30 cellular contexts compared by ENCODE assay signal in genomic region chr1:64493864-64494263, GRCh38. TPM values are rescaled to one million over a fixed set of nuclear protein-coding genes. Genes with fewer than 3 reads are reported as not detected.
DNase-seq lines count a peak whose midpoint lies in the region; ATAC-seq and TF ChIP-seq lines count a peak whose summit lies in the region.
"Had no signal": no experiment of that assay in that cellular context is flagged by ENCODE, and none has a peak within 500 bp of the region (broad histone marks: within the 10 kb centered on the region; RNA-seq: fewer than 3 reads in every experiment).

No MANE protein-coding gene starts in this region.

- H3K56ac ChIP-seq in H9 (ENCODE audit: insufficient read length, low read depth, low read length) = no peak overlapping the region

- WGBS in H9 (ENCODE audit: extremely low coverage, insufficient read length, low lambda C conversion rate) = no CpG with 5 or more reads among the region's 6 CpGs
- no CpG with 5 or more reads among the region's 6 CpGs for WGBS in neuronal stem cell (ENCODE audit: extremely low coverage in 2 of 2, insufficient read length in 2 of 2, insufficient replicate concordance in 1 of 2), 2 donors

- H2BK12ac ChIP-seq in H9 (ENCODE audit: insufficient read length, low read depth, low read length) = no peak overlapping the region
- H2BK12ac ChIP-seq in neuronal stem cell (ENCODE audit: low read length) = no peak overlapping the region

- H3K23ac ChIP-seq in H9 (ENCODE audit: insufficient read length, low read depth, low read length) = no peak overlapping the region
- no peak overlapping the region for H3K23ac ChIP-seq in neuronal stem cell (ENCODE audit: low read depth, low read length, poor library complexity)

- no peak overlapping the region for H4K5ac ChIP-seq in H9 (ENCODE audit: insufficient read length, low read depth, low read length)

- H3K27me3 Mint-ChIP-seq in H9 (ENCODE audit: low read depth) = no peaks in the 10 kb centered on the region
- H3K27me3 Mint-ChIP-seq in brain = peaks cover 5% of the 10 kb centered on the region

- H3K18ac ChIP-seq in H9 (ENCODE audit: insufficient read length, low read depth, low read length) (no peak overlapping the region), neuronal stem cell (ENCODE audit: low read length) (no peak overlapping the region)

- H2BK15ac ChIP-seq in H9 (ENCODE audit: low read depth, low read length) = no peak overlapping the region
- no peak overlapping the region for H2BK15ac ChIP-seq in neuronal stem cell (ENCODE audit: low read length)

- DNase-seq in H9 (peak; percentile 94), iPS-NIHi7 (ENCODE audit: extremely low spot score) (peak; percentile 57), neuronal stem cell (ENCODE audit: low spot score) (peak; percentile 84), NCI-H2196 treated with DMSO at 0.1 percent for 48 hours (lab: John Stamatoyannopoulos, UW; ENCODE audit: unreplicated experiment) (no peak), COLO668 (lab: John Stamatoyannopoulos, UW; ENCODE audit: unreplicated experiment) (no peak)
- DNase-seq: ACHN; activated CD4-positive, alpha-beta T cell treated with anti-CD3 and anti-CD28 coated beads, Interleukin-2, amount 10 ng/mL, durations not matched to agents 24 days and 14 days; activated naive CD8-positive, alpha-beta T cell treated with anti-CD3 and anti-CD28 coated beads, Interleukin-2, amount 50 U/mL, for 24 hours; activated T-cell treated with anti-CD3 and anti-CD28 coated beads, Interleukin-2, amount 50 U/mL, for 48 hours; body of pancreas; DMS79; effector CD8-positive, alpha-beta T cell; glutamatergic neuron; naive B cell; NCI-H1048; NCI-H1694; NCI-H2171; NCI-H526; ovary; SHP77; spleen; stimulated activated CD4-positive, alpha-beta T cell treated with anti-CD3 and anti-CD28 coated beads, Interleukin-2, amount 100 ng/mL, for 48 hours; transverse colon had no signal

- no peak overlapping the region for H2BK120ac ChIP-seq in H9 (ENCODE audit: low read depth, low read length, poor library complexity, severe bottlenecking)
- no peak overlapping the region for H2BK120ac ChIP-seq in neuronal stem cell (ENCODE audit: low read depth, low read length)

- H4K20me1 ChIP-seq in H9 (ENCODE audit: control insufficient read depth, insufficient read depth, insufficient read length) = no peaks in the 10 kb centered on the region

- H3K36me3 ChIP-seq in neuronal stem cell (replicated peaks in 1 of 2; ENCODE audit: control insufficient read depth in 2 of 2, insufficient read depth in 2 of 2, low read length in 2 of 2) = peaks cover 0 to 5% of the 10 kb centered on the region in 2 donors
- H3K36me3 ChIP-seq: ovary, spleen, transverse colon had no signal

- H3K27ac Mint-ChIP-seq in H9 = peak overlapping the region; percentile 96 to 99 (median 99)
- H3K27ac Mint-ChIP-seq in brain = peak overlapping the region in 4 of 5 experiments; percentile 49 to 92 (median 86)
- H3K27ac Mint-ChIP-seq: activated CD4-positive, alpha-beta T cell treated with anti-CD3 and anti-CD28 coated beads, Interleukin-2, amount 10 ng/mL, durations not matched to agents 24 days and 14 days; activated naive CD8-positive, alpha-beta T cell treated with anti-CD3 and anti-CD28 coated beads, Interleukin-2, amount 50 U/mL, for 24 hours; IgD-negative memory B cell; naive B cell had no signal

- H2AK5ac ChIP-seq in H9 (ENCODE audit: insufficient read length, low read length) (no peak overlapping the region), neuronal stem cell (ENCODE audit: low read depth, low read length) (no peak overlapping the region)

- H3K27ac ChIP-seq in H9 (ENCODE audit: insufficient read length, low read depth, low read length) (peak overlapping the region; percentile 78), neuronal stem cell (replicated peaks; ENCODE audit: low read length) (peak overlapping the region; percentile 78)
- H3K27ac ChIP-seq: body of pancreas, ovary, spleen, transverse colon, VCaP had no signal

- TF ChIP-seq CTCF in H9 (conservative IDR thresholded peaks at IDR 0.05) = no peak
- TF ChIP-seq CTCF in brain (conservative IDR thresholded peaks at IDR 0.05) = no peak

- H3K4me1 ChIP-seq in H9 (ENCODE audit: insufficient read depth, low read length) (peaks cover 35% of the 10 kb centered on the region), neuronal stem cell (ENCODE audit: control insufficient read depth in 2 of 2, insufficient read depth in 1 of 2, low read depth in 1 of 2, low read length in 2 of 2) (peaks cover 14 to 36% of the 10 kb centered on the region in 2 donors)

- H3K9me3 Mint-ChIP-seq in H9 (no peaks in the 10 kb centered on the region; a peak in 1 of 5 replicates), brain (peaks cover 0 to 3% (median 0%) of the 10 kb centered on the region in 5 experiments)
- H3K9me3 Mint-ChIP-seq: activated CD4-positive, alpha-beta T cell treated with anti-CD3 and anti-CD28 coated beads, Interleukin-2, amount 10 ng/mL, durations not matched to agents 24 days and 14 days; activated naive CD8-positive, alpha-beta T cell treated with anti-CD3 and anti-CD28 coated beads, Interleukin-2, amount 50 U/mL, for 24 hours; naive B cell had no signal

- peak overlapping the region; percentile 4 for H3K4me2 ChIP-seq in H9 (ENCODE audit: insufficient read depth, insufficient read length, low read length)
- H3K4me2 ChIP-seq in neuronal stem cell (ENCODE audit: insufficient read depth, low read length, poor library complexity, severe bottlenecking) = peak overlapping the region; percentile 38

- ATAC-seq in HG03342 (IDR thresholded peaks at IDR 0.05; ENCODE audit: unreplicated experiment) = no peak
- no peak for ATAC-seq in HG02884 (IDR thresholded peaks at IDR 0.05; ENCODE audit: unreplicated experiment)
- ATAC-seq: body of pancreas, left lobe of liver, Panc1 had no signal

- no peaks in the 10 kb centered on the region for H3K9me3 ChIP-seq in H9 (ENCODE audit: control insufficient read depth, low read depth, low read length)
- peaks cover 0 to 4% of the 10 kb centered on the region in 2 donors for H3K9me3 ChIP-seq in neuronal stem cell (replicated peaks in 1 of 2; ENCODE audit: control insufficient read depth in 2 of 2, insufficient read depth in 1 of 2, low read depth in 1 of 2, low read length in 2 of 2)
- H3K9me3 ChIP-seq: body of pancreas, ovary, spleen, transverse colon had no signal

- no peak overlapping the region for H2AFZ ChIP-seq in H9 (ENCODE audit: low read length)
- H2AFZ ChIP-seq in neuronal stem cell (ENCODE audit: low read length) = peak overlapping the region; percentile 37

- H3K23me2 ChIP-seq in H9 (ENCODE audit: insufficient read length, low read depth, low read length, poor library complexity, severe bottlenecking) = peaks cover 3% of the 10 kb centered on the region

- H3K27me3 ChIP-seq in H9 (ENCODE audit: insufficient read depth, low read length) = no peaks in the 10 kb centered on the region; the same call in 1 of the 2 replicates
- no peaks in the 10 kb centered on the region for H3K27me3 ChIP-seq in neuronal stem cell (ENCODE audit: control insufficient read depth in 3 of 3, insufficient read depth in 3 of 3, low read depth in 1 of 3, low read length in 3 of 3)
- H3K27me3 ChIP-seq: body of pancreas, ovary, spleen, transverse colon had no signal

- no peak overlapping the region for H3T11ph ChIP-seq in H9 (ENCODE audit: low read length)

- H3K79me2 ChIP-seq in H9 (ENCODE audit: insufficient read depth, low read length) = peaks cover 4% of the 10 kb centered on the region; the same call in 1 of the 2 replicates

- H3K4me1 Mint-ChIP-seq in H9 (peaks cover 84 to 87% of the 10 kb centered on the region in 2 experiments), brain (peaks cover 92% of the 10 kb centered on the region)
- H3K4me1 Mint-ChIP-seq: activated CD4-positive, alpha-beta T cell treated with anti-CD3 and anti-CD28 coated beads, Interleukin-2, amount 10 ng/mL, durations not matched to agents 24 days and 14 days; IgD-negative memory B cell; naive B cell had no signal

- H3K4me3 Mint-ChIP-seq in H9 (peak overlapping the region; percentile 42 to 69), brain (peak overlapping the region; percentile 18 to 67 (median 64))
- H3K4me3 Mint-ChIP-seq: activated CD4-positive, alpha-beta T cell treated with anti-CD3 and anti-CD28 coated beads, Interleukin-2, amount 10 ng/mL, durations not matched to agents 24 days and 14 days; activated naive CD8-positive, alpha-beta T cell treated with anti-CD3 and anti-CD28 coated beads, Interleukin-2, amount 50 U/mL, for 24 hours; IgD-negative memory B cell; naive B cell had no signal

- no peak overlapping the region for H2BK5ac ChIP-seq in H9 (ENCODE audit: insufficient read length, low read length)
- no peak overlapping the region for H2BK5ac ChIP-seq in neuronal stem cell (ENCODE audit: low read length)

- no peak overlapping the region for H3K4me3 ChIP-seq in neuronal stem cell (ENCODE audit: low read length in 2 of 2)
- H3K4me3 ChIP-seq: body of pancreas, ovary, spleen, transverse colon had no signal

- H4K8ac ChIP-seq in H9 (replicated peaks; ENCODE audit: insufficient read length, low read depth, low read length) = no peak overlapping the region
- no peak overlapping the region for H4K8ac ChIP-seq in neuronal stem cell (ENCODE audit: low read depth, low read length)

- H4K91ac ChIP-seq in H9 (ENCODE audit: insufficient read length, low read depth, low read length) = no peak overlapping the region
- no peak overlapping the region for H4K91ac ChIP-seq in neuronal stem cell (ENCODE audit: low read depth, low read length, poor library complexity)

- no peak overlapping the region for H2BK20ac ChIP-seq in H9 (ENCODE audit: low read depth, low read length, poor library complexity, severe bottlenecking)

- H3K9ac ChIP-seq in H9 (ENCODE audit: extremely low read depth, insufficient read length, low read length) = no peak overlapping the region
- H3K9ac ChIP-seq in neuronal stem cell (ENCODE audit: low read depth, low read length, poor library complexity) = no peak overlapping the region

- H3K4ac ChIP-seq in H9 (ENCODE audit: low read depth, low read length) = no peak overlapping the region
- no peak overlapping the region for H3K4ac ChIP-seq in neuronal stem cell (ENCODE audit: low read length)

- H3K36me3 Mint-ChIP-seq in H9 (ENCODE audit: insufficient read depth in 1 of 3, low read depth in 3 of 3) (peaks cover 0 to 20% (median 14%) of the 10 kb centered on the region in 3 experiments; a peak in 4 of 7 replicates), brain (peaks cover 4% of the 10 kb centered on the region)
- H3K36me3 Mint-ChIP-seq: IgD-negative memory B cell, naive B cell had no signal

- H3K79me1 ChIP-seq in H9 (ENCODE audit: insufficient read depth, low read depth, low read length, poor library complexity, severe bottlenecking) (peaks cover 3% of the 10 kb centered on the region), neuronal stem cell (ENCODE audit: low read depth, low read length) (no peaks in the 10 kb centered on the region)

- H3K14ac ChIP-seq in H9 (ENCODE audit: insufficient read depth, low read length) (no peak overlapping the region), neuronal stem cell (ENCODE audit: low read length) (no peak overlapping the region)

RNA-seq across cellular contexts. Expression of gene CACHD1, which starts 23.9 kb away (rescaled TPM):
- total RNA-seq in H9 (2021) = 89.5 and 94.2 TPM in 2 replicates
- 6.4 TPM for polyA plus RNA-seq in brain (ENCODE audit: insufficient read depth, low read depth, low replicate concordance)
- polyA plus RNA-seq in neuronal stem cell (2013, experiment 1 of 2) = 11.5 TPM
- 11.4 TPM for polyA plus RNA-seq in neuronal stem cell (2013, experiment 2 of 2)

Comparison
In these comparisons a context has a peak if more than half of its experiments do, and no peak if none do; other contexts are left out.
1. DNase-seq: peak in H9 (single experiment), iPS-NIHi7 (single experiment) and neuronal stem cell (single experiment); none in NCI-H2196 treated with DMSO at 0.1 percent for 48 hours (single experiment) and COLO668 (single experiment).